In the genomic region with DNA sequence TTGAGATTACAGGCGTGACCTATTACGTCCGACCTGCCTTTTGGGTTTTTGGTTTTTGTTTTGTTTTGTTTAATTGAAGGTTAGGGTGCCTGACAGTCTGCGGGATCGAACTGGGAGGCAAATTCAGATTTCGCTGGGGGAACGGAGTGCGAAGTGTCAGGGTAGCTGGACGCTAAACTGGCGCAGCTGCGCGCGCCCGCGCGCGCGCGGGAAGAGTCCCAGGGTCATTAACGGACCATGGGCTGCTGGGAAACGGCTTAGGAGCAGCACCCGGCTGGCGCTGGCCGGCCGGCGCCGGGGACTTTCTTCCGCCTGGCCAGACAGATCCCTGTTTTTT, we compare ENCODE assay signal across 1 cellular context.
A peak's percentile ranks its signal among the peaks of the same experiment; 100 is the strongest.
TF ChIP-seq lines count a peak whose summit lies in the region.

No MANE protein-coding gene starts in this region.

TF ChIP-seq in GM12878, 131 proteins besides CTCF, POLR2A, EP300 and RAD21 (continued from another document):
- TF ChIP-seq, protein P1, sequence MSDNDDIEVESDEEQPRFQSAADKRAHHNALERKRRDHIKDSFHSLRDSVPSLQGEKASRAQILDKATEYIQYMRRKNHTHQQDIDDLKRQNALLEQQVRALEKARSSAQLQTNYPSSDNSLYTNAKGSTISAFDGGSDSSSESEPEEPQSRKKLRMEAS (IDR thresholded peaks at IDR 0.05; ENCODE audit: low read depth, low read length) = 0 out of 2 replicates have a peak, but pooled peaks have one; percentile 5
- TF ChIP-seq IKZF2 (IDR thresholded peaks at IDR 0.05) = peak in 1 of 2 experiments; percentile 60; a peak in 1 of 4 replicates
- TF ChIP-seq, protein P2, sequence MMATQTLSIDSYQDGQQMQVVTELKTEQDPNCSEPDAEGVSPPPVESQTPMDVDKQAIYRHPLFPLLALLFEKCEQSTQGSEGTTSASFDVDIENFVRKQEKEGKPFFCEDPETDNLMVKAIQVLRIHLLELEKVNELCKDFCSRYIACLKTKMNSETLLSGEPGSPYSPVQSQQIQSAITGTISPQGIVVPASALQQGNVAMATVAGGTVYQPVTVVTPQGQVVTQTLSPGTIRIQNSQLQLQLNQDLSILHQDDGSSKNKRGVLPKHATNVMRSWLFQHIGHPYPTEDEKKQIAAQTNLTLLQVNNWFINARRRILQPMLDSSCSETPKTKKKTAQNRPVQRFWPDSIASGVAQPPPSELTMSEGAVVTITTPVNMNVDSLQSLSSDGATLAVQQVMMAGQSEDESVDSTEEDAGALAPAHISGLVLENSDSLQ (IDR thresholded peaks at IDR 0.05) = peak; percentile 4; the same call in 1 of the 2 replicates
- TF ChIP-seq, protein P3, sequence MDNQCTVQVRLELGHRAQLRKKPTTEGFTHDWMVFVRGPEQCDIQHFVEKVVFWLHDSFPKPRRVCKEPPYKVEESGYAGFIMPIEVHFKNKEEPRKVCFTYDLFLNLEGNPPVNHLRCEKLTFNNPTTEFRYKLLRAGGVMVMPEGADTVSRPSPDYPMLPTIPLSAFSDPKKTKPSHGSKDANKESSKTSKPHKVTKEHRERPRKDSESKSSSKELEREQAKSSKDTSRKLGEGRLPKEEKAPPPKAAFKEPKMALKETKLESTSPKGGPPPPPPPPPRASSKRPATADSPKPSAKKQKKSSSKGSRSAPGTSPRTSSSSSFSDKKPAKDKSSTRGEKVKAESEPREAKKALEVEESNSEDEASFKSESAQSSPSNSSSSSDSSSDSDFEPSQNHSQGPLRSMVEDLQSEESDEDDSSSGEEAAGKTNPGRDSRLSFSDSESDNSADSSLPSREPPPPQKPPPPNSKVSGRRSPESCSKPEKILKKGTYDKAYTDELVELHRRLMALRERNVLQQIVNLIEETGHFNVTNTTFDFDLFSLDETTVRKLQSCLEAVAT (IDR thresholded peaks at IDR 0.05) = peak; percentile 46
TF ChIP-seq in GM12878: peak in this region for 26.
